Comparison of ENCODE assay signal across 27 cellular contexts in the genomic region with DNA sequence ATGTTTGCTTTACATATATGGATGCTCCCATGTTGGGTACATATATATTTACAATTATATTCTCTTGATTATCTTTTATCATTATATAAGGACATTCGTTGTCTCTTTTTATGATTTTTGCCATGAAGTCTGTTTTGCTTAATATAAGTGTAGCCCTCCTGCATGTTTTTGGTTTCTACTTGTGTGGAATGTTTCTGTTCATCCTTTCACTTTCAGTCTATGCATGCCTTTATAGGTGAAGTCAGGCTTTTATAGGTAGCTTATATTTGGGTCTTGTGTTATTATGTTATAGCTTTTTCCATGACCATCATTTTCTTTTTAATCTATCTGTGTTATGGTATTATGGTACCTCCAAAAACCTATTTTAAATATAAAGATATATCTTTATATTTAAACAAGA.
DNase-seq lines count a peak whose midpoint lies in the region; ATAC-seq lines count a peak whose summit lies in the region.
"Had no signal": no experiment of that assay in that cellular context is flagged by ENCODE, and none has a peak within 500 bp of the region (broad histone marks: within the 10 kb centered on the region; RNA-seq: fewer than 3 reads in every experiment).

No MANE protein-coding gene starts in this region.

- intact Hi-C loops in left ventricle myocardium superior (cut with micrococcal nuclease): no loop called here

- ATAC-seq in GM18498 (IDR thresholded peaks at IDR 0.05; ENCODE audit: unreplicated experiment): peak; percentile 70
- peak; percentile 61 for ATAC-seq in GM19395 (IDR thresholded peaks at IDR 0.05; ENCODE audit: unreplicated experiment)
- ATAC-seq in HG02870 (IDR thresholded peaks at IDR 0.05; ENCODE audit: unreplicated experiment): peak; percentile 64
- ATAC-seq in HG03575 (IDR thresholded peaks at IDR 0.05; ENCODE audit: extremely low read depth, insufficient number of reproducible peaks, low FRiP score, unreplicated experiment): peak; percentile 70
- ATAC-seq in GM21423 (IDR thresholded peaks at IDR 0.05; ENCODE audit: unreplicated experiment): no peak
- ATAC-seq in left ventricle myocardium superior: no peak
- ATAC-seq: CD8-positive, alpha-beta T cell; HepG2; Right ventricle myocardium inferior had no signal

- DNase-seq in GDM1 (lab: John Stamatoyannopoulos, UW): no peak
- no peak for DNase-seq in stimulated activated CD4-positive, alpha-beta T cell treated with anti-CD3 and anti-CD28 coated beads, Interleukin-2, amount 100 ng/mL, for 48 hours
- no peak for DNase-seq in left ventricle myocardium superior
- DNase-seq: Caco-2; CD8-positive, alpha-beta T cell; DMS79; EL; GF-D8; GM23248; H7; Karpas-422; NCI-H1092 treated with DMSO at 0.1 percent for 48 hours; NCI-H1436; NCI-H187; NCI-H2081 treated with DMSO at 0.1 percent for 48 hours; NCI-H2171; NCI-H524; NCI-H748 treated with DMSO at 0.1 percent for 48 hours; PC-9; T-helper 2 cell had no signal

Comparison
In these comparisons a context has a peak if more than half of its experiments do, and no peak if none do; other contexts are left out.
1. ATAC-seq: peak in GM18498 (single experiment), GM19395 (single experiment), HG02870 (single experiment) and HG03575 (single experiment); none in GM21423 (single experiment) and left ventricle myocardium superior (single experiment).